8 cellular contexts compared by ENCODE assay signal in genomic region chr14:76908834-76909233, GRCh38.
DNase-seq lines count a peak whose midpoint lies in the region; ATAC-seq and TF ChIP-seq lines count a peak whose summit lies in the region.

No MANE protein-coding gene starts in this region.

- peak; percentile 50 for ATAC-seq in HG02885 (IDR thresholded peaks at IDR 0.05; ENCODE audit: poor library complexity, unreplicated experiment)
- ATAC-seq in right lobe of liver = peak in 3 of 4 donors; percentile 14 to 27 (median 21)
- ATAC-seq in foreskin keratinocyte = no peak

- TF ChIP-seq POLR2A in right lobe of liver (IDR thresholded peaks at IDR 0.05) = no peak

- H3K27ac ChIP-seq in CD8-positive, alpha-beta memory T cell (ENCODE audit: low read depth, low read length) = no peak overlapping the region
- H3K27ac ChIP-seq in right lobe of liver (no peak overlapping the region), foreskin keratinocyte (no peak overlapping the region)

- H3K4me3 Mint-ChIP-seq in CD8-positive, alpha-beta memory T cell = peak overlapping the region in 6 of 7 donors; percentile 3 to 55 (median 37)
- peak overlapping the region; percentile 15 for H3K4me3 Mint-ChIP-seq in T-helper 1 cell treated with Interleukin-12 subunit alpha and Interleukin-12 subunit beta and Interleukin-4 antibody, amounts not matched to agents 30 μg/mL and 1 μg/mL, for 36 hours
- H3K4me3 Mint-ChIP-seq in osteocyte (ENCODE audit: unreplicated experiment) = no peak overlapping the region

- TF ChIP-seq CTCF in right lobe of liver (IDR thresholded peaks at IDR 0.05) (no peak), foreskin keratinocyte (conservative IDR thresholded peaks at IDR 0.05) (no peak), osteocyte (IDR thresholded peaks at IDR 0.05) (no peak)

- H3K36me3 ChIP-seq in CD8-positive, alpha-beta memory T cell (ENCODE audit: insufficient read depth, low read length) = no peaks in the 10 kb centered on the region
- H3K36me3 ChIP-seq in right lobe of liver = no peaks in the 10 kb centered on the region

- POLR2A ChIA-PET in CD8-positive, alpha-beta memory T cell (lab: Charles Lee) = interaction anchor here (0.6 to 1.1 kb wide), 2 partner anchors 132 to 203 kb away, joined by 4 to 5 read pairs; no protein-coding TSS in a partner anchor

- H3K4me3 ChIP-seq in CD8-positive, alpha-beta memory T cell (ENCODE audit: low read length) = no peak overlapping the region
- H3K4me3 ChIP-seq in right lobe of liver = no peak overlapping the region

- no peaks in the 10 kb centered on the region for H3K9me3 ChIP-seq in CD8-positive, alpha-beta memory T cell (ENCODE audit: low read length)
- no peaks in the 10 kb centered on the region for H3K9me3 ChIP-seq in right lobe of liver

- intact Hi-C loops in right lobe of liver (cut with DNase I) = no loop called here

- CTCF ChIA-PET in CD8-positive, alpha-beta memory T cell (lab: Charles Lee) = interaction anchor here (0.9 to 14.0 kb wide), 7 partner anchors 9 to 162 kb away, joined by 3 to 136 read pairs (median 4); no protein-coding TSS in a partner anchor

- H3K27me3 Mint-ChIP-seq in CD8-positive, alpha-beta memory T cell = no peaks in the 10 kb centered on the region
- no peaks in the 10 kb centered on the region for H3K27me3 Mint-ChIP-seq in T-helper 1 cell treated with Interleukin-12 subunit alpha and Interleukin-12 subunit beta and Interleukin-4 antibody, amounts not matched to agents 30 μg/mL and 1 μg/mL, for 36 hours (ENCODE audit: low read depth)
- no peaks in the 10 kb centered on the region for H3K27me3 Mint-ChIP-seq in osteocyte (ENCODE audit: unreplicated experiment)

- no peaks in the 10 kb centered on the region for H3K36me3 Mint-ChIP-seq in CD8-positive, alpha-beta memory T cell
- H3K36me3 Mint-ChIP-seq in T-helper 1 cell treated with Interleukin-12 subunit alpha and Interleukin-12 subunit beta and Interleukin-4 antibody, amounts not matched to agents 30 μg/mL and 1 μg/mL, for 36 hours (ENCODE audit: low read depth) = peaks cover 6% of the 10 kb centered on the region
- no peaks in the 10 kb centered on the region for H3K36me3 Mint-ChIP-seq in osteocyte (ENCODE audit: unreplicated experiment)

- peak overlapping the region; percentile 59 to 95 (median 92) for H3K27ac Mint-ChIP-seq in CD8-positive, alpha-beta memory T cell
- peak overlapping the region; percentile 91 for H3K27ac Mint-ChIP-seq in T-helper 1 cell treated with Interleukin-12 subunit alpha and Interleukin-12 subunit beta and Interleukin-4 antibody, amounts not matched to agents 30 μg/mL and 1 μg/mL, for 36 hours
- no peak overlapping the region for H3K27ac Mint-ChIP-seq in osteocyte (ENCODE audit: unreplicated experiment)

- peaks cover 21 to 30% (median 28%) of the 10 kb centered on the region in 3 donors for H3K4me1 Mint-ChIP-seq in CD8-positive, alpha-beta memory T cell
- H3K4me1 Mint-ChIP-seq in T-helper 1 cell treated with Interleukin-12 subunit alpha and Interleukin-12 subunit beta and Interleukin-4 antibody, amounts not matched to agents 30 μg/mL and 1 μg/mL, for 36 hours (ENCODE audit: low read depth) = peaks cover 33% of the 10 kb centered on the region
- peaks cover 30% of the 10 kb centered on the region for H3K4me1 Mint-ChIP-seq in osteocyte (ENCODE audit: unreplicated experiment)

- DNase-seq in CD8-positive, alpha-beta memory T cell = peak in 4 of 5 donors; percentile 25 to 67 (median 62)
- DNase-seq in right lobe of liver (no peak), iPS-NIHi7 (ENCODE audit: extremely low spot score) (no peak), DMS 273 treated with DMSO at 0.1 percent for 48 hours (lab: John Stamatoyannopoulos, UW) (no peak), foreskin keratinocyte (no peak), osteocyte (ENCODE audit: extremely low spot score, unreplicated experiment) (no peak)

- no peaks in the 10 kb centered on the region for H3K9me3 Mint-ChIP-seq in CD8-positive, alpha-beta memory T cell
- peaks cover 8% of the 10 kb centered on the region for H3K9me3 Mint-ChIP-seq in T-helper 1 cell treated with Interleukin-12 subunit alpha and Interleukin-12 subunit beta and Interleukin-4 antibody, amounts not matched to agents 30 μg/mL and 1 μg/mL, for 36 hours
- no peaks in the 10 kb centered on the region for H3K9me3 Mint-ChIP-seq in osteocyte (ENCODE audit: unreplicated experiment)

- no peaks in the 10 kb centered on the region for H3K27me3 ChIP-seq in CD8-positive, alpha-beta memory T cell (ENCODE audit: insufficient read depth, low read length, poor library complexity, severe bottlenecking)
- no peaks in the 10 kb centered on the region for H3K27me3 ChIP-seq in right lobe of liver
- no peaks in the 10 kb centered on the region for H3K27me3 ChIP-seq in foreskin keratinocyte

- WGBS in right lobe of liver (ENCODE audit: insufficient coverage, low coverage, low lambda C conversion rate, missing lambda C conversion rate) = 62% methylated on average over 3 of the region's 3 CpGs

- H3K4me1 ChIP-seq in CD8-positive, alpha-beta memory T cell (ENCODE audit: insufficient read depth, low read length) = peaks cover 34% of the 10 kb centered on the region
- peaks cover 0 to 8% (median 5%) of the 10 kb centered on the region in 4 donors for H3K4me1 ChIP-seq in right lobe of liver
- H3K4me1 ChIP-seq in foreskin keratinocyte = peaks cover 13% of the 10 kb centered on the region

Comparison
In these comparisons a context has a peak if more than half of its experiments do, and no peak if none do; other contexts are left out.
1. DNase-seq: peak in CD8-positive, alpha-beta memory T cell (4 of 5); none in right lobe of liver (0 of 3), iPS-NIHi7 (single experiment), DMS 273 treated with DMSO at 0.1 percent for 48 hours (single experiment), foreskin keratinocyte (0 of 2) and osteocyte (single experiment).